Comparison of ENCODE assay signal across 41 cellular contexts in genomic region chr7:123888192-123888591, GRCh38. TPM values are rescaled to one million over a fixed set of nuclear protein-coding genes. Genes with fewer than 3 reads are reported as not detected.
"Had no signal": no experiment of that assay in that cellular context is flagged by ENCODE, and none has a peak within 500 bp of the region (broad histone marks: within the 10 kb centered on the region; RNA-seq: fewer than 3 reads in every experiment).

No MANE protein-coding gene starts in this region.

- H3K4me3 ChIP-seq: ascending aorta, cardiac muscle cell had no signal

- H3K36me3 Mint-ChIP-seq: activated CD8-positive, alpha-beta memory T cell treated with anti-CD3 and anti-CD28 coated beads, Interleukin-2, amount 10 ng/mL, durations not matched to agents 7 days and 5 days; activated naive CD4-positive, alpha-beta T cell treated with anti-CD3 and anti-CD28 coated beads, Interleukin-2, amount 10 ng/mL, durations not matched to agents 7 days and 5 days; activated naive CD4-positive, alpha-beta T cell treated with anti-CD3 and anti-CD28 coated beads, Interleukin-2, amount 50 U/mL, for 24 hours; activated naive CD8-positive, alpha-beta T cell; activated naive CD8-positive, alpha-beta T cell treated with anti-CD3 and anti-CD28 coated beads, Interleukin-2, amount 10 ng/mL, durations not matched to agents 7 days and 5 days; brain had no signal

- H3K27ac Mint-ChIP-seq: activated CD4-positive, alpha-beta memory T cell treated with anti-CD3 and anti-CD28 coated beads, Interleukin-2, amount 10 ng/mL, durations not matched to agents 7 days and 5 days; activated CD4-positive, alpha-beta T cell treated with anti-CD3 and anti-CD28 coated beads for 36 hours; activated CD4-positive, alpha-beta T cell treated with anti-CD3 and anti-CD28 coated beads, Interleukin-2, amount 10 ng/mL, durations not matched to agents 7 days and 5 days; activated CD8-positive, alpha-beta memory T cell treated with anti-CD3 and anti-CD28 coated beads, Interleukin-2, amount 10 ng/mL, durations not matched to agents 7 days and 5 days; activated CD8-positive, alpha-beta T cell treated with anti-CD3 and anti-CD28 coated beads, Interleukin-2, amount 10 ng/mL, durations not matched to agents 7 days and 5 days; activated naive CD4-positive, alpha-beta T cell treated with anti-CD3 and anti-CD28 coated beads, Interleukin-2, amount 10 ng/mL, durations not matched to agents 7 days and 5 days; activated naive CD4-positive, alpha-beta T cell treated with anti-CD3 and anti-CD28 coated beads, Interleukin-2, amount 50 U/mL, for 24 hours; activated naive CD8-positive, alpha-beta T cell; activated naive CD8-positive, alpha-beta T cell treated with anti-CD3 and anti-CD28 coated beads, Interleukin-2, amount 10 ng/mL, durations not matched to agents 7 days and 5 days; activated naive CD8-positive, alpha-beta T cell treated with anti-CD3 and anti-CD28 coated beads, Interleukin-2, amount 50 U/mL, for 24 hours; activated T-cell treated with anti-CD3 and anti-CD28 coated beads, Interleukin-2, amount 50 U/mL, for 24 hours; activated T-helper 2 cell treated with anti-CD3 and anti-CD28 coated beads, Interferon-gamma antibody, Interleukin-2, Interleukin-4, amounts not matched to agents 10 μg/mL and 5 μg/mL and 100 μg/mL, durations not matched to agents 14 hours and 24 hours and 36 hours; brain; T-helper 1 cell treated with Interleukin-12 subunit alpha and Interleukin-12 subunit beta and Interleukin-4 antibody, amounts not matched to agents 30 μg/mL and 1 μg/mL, for 36 hours; T-helper 2 cell treated with Interferon-gamma antibody and Interleukin-4, amounts not matched to agents 5 μg/mL and 100 μg/mL, for 36 hours; WTC11 had no signal

- FAIRE-seq: bronchial epithelial cell had no signal

- ATAC-seq: activated CD4-positive, alpha-beta T cell treated with anti-CD3 and anti-CD28 coated beads for 36 hours; activated CD4-positive, CD25-positive, alpha-beta regulatory T cell treated with anti-CD3 and anti-CD28 coated beads, Interleukin-2, amount 50 U/mL, for 24 hours; activated CD8-positive, alpha-beta memory T cell treated with anti-CD3 and anti-CD28 coated beads, Interleukin-2, amount 10 ng/mL, durations not matched to agents 7 days and 5 days; activated CD8-positive, alpha-beta T cell treated with anti-CD3 and anti-CD28 coated beads, Interleukin-2, amount 10 ng/mL, durations not matched to agents 7 days and 5 days; activated naive CD8-positive, alpha-beta T cell treated with anti-CD3 and anti-CD28 coated beads, Interleukin-2, amount 50 U/mL, for 24 hours; WTC11 had no signal

- H3K27me3 Mint-ChIP-seq: brain had no signal

- H3K4me1 ChIP-seq: ascending aorta had no signal

- H3K4me3 Mint-ChIP-seq: activated CD4-positive, alpha-beta memory T cell treated with anti-CD3 and anti-CD28 coated beads, Interleukin-2, amount 10 ng/mL, durations not matched to agents 7 days and 5 days; activated CD4-positive, alpha-beta T cell treated with anti-CD3 and anti-CD28 coated beads for 36 hours; activated CD4-positive, alpha-beta T cell treated with anti-CD3 and anti-CD28 coated beads, Interleukin-2, amount 10 ng/mL, durations not matched to agents 7 days and 5 days; activated CD8-positive, alpha-beta memory T cell treated with anti-CD3 and anti-CD28 coated beads, Interleukin-2, amount 10 ng/mL, durations not matched to agents 7 days and 5 days; activated CD8-positive, alpha-beta T cell treated with anti-CD3 and anti-CD28 coated beads, Interleukin-2, amount 10 ng/mL, durations not matched to agents 7 days and 5 days; activated naive CD4-positive, alpha-beta T cell treated with anti-CD3 and anti-CD28 coated beads, Interleukin-2, amount 10 ng/mL, durations not matched to agents 7 days and 5 days; activated naive CD4-positive, alpha-beta T cell treated with anti-CD3 and anti-CD28 coated beads, Interleukin-2, amount 50 U/mL, for 24 hours; activated naive CD8-positive, alpha-beta T cell; activated naive CD8-positive, alpha-beta T cell treated with anti-CD3 and anti-CD28 coated beads, Interleukin-2, amount 10 ng/mL, durations not matched to agents 7 days and 5 days; activated naive CD8-positive, alpha-beta T cell treated with anti-CD3 and anti-CD28 coated beads, Interleukin-2, amount 50 U/mL, for 24 hours; activated T-cell treated with anti-CD3 and anti-CD28 coated beads, Interleukin-2, amount 50 U/mL, for 24 hours; brain; central memory CD8-positive, alpha-beta T cell; T-helper 1 cell treated with Interleukin-12 subunit alpha and Interleukin-12 subunit beta and Interleukin-4 antibody, amounts not matched to agents 30 μg/mL and 1 μg/mL, for 36 hours; T-helper 2 cell treated with Interferon-gamma antibody and Interleukin-4, amounts not matched to agents 5 μg/mL and 100 μg/mL, for 36 hours; WTC11 had no signal

- H3K36me3 ChIP-seq: ascending aorta, cardiac muscle cell, WERI-Rb-1 had no signal

- H3K27me3 ChIP-seq: ascending aorta, cardiac muscle cell had no signal

- H3K9me3 Mint-ChIP-seq: activated CD4-positive, alpha-beta memory T cell treated with anti-CD3 and anti-CD28 coated beads, Interleukin-2, amount 10 ng/mL, durations not matched to agents 7 days and 5 days; activated naive CD4-positive, alpha-beta T cell treated with anti-CD3 and anti-CD28 coated beads, Interleukin-2, amount 10 ng/mL, durations not matched to agents 7 days and 5 days; activated naive CD8-positive, alpha-beta T cell treated with anti-CD3 and anti-CD28 coated beads, Interleukin-2, amount 10 ng/mL, durations not matched to agents 7 days and 5 days; activated naive CD8-positive, alpha-beta T cell treated with anti-CD3 and anti-CD28 coated beads, Interleukin-2, amount 50 U/mL, for 24 hours; activated T-helper 2 cell treated with anti-CD3 and anti-CD28 coated beads, Interferon-gamma antibody, Interleukin-2, Interleukin-4, amounts not matched to agents 10 μg/mL and 5 μg/mL and 100 μg/mL, durations not matched to agents 14 hours and 24 hours and 36 hours; central memory CD8-positive, alpha-beta T cell; T-helper 1 cell treated with Interleukin-12 subunit alpha and Interleukin-12 subunit beta and Interleukin-4 antibody, amounts not matched to agents 30 μg/mL and 1 μg/mL, for 36 hours; T-helper 2 cell treated with Interferon-gamma antibody and Interleukin-4, amounts not matched to agents 5 μg/mL and 100 μg/mL, for 36 hours had no signal

- H3K27ac ChIP-seq: ascending aorta, cardiac muscle cell, WERI-Rb-1 had no signal

- H3K4me1 Mint-ChIP-seq: activated CD4-positive, alpha-beta memory T cell treated with anti-CD3 and anti-CD28 coated beads, Interleukin-2, amount 10 ng/mL, durations not matched to agents 7 days and 5 days; activated CD4-positive, alpha-beta T cell treated with anti-CD3 and anti-CD28 coated beads for 36 hours; activated CD4-positive, alpha-beta T cell treated with anti-CD3 and anti-CD28 coated beads, Interleukin-2, amount 10 ng/mL, durations not matched to agents 7 days and 5 days; activated naive CD4-positive, alpha-beta T cell treated with anti-CD3 and anti-CD28 coated beads, Interleukin-2, amount 10 ng/mL, durations not matched to agents 7 days and 5 days; activated naive CD4-positive, alpha-beta T cell treated with anti-CD3 and anti-CD28 coated beads, Interleukin-2, amount 50 U/mL, for 24 hours; activated naive CD8-positive, alpha-beta T cell treated with anti-CD3 and anti-CD28 coated beads, Interleukin-2, amount 10 ng/mL, durations not matched to agents 7 days and 5 days; activated naive CD8-positive, alpha-beta T cell treated with anti-CD3 and anti-CD28 coated beads, Interleukin-2, amount 50 U/mL, for 24 hours; brain; central memory CD8-positive, alpha-beta T cell had no signal

- DNase-seq: activated CD4-positive, alpha-beta memory T cell treated with anti-CD3 and anti-CD28 coated beads, Interleukin-2, amount 10 ng/mL, durations not matched to agents 7 days and 5 days; activated CD4-positive, alpha-beta T cell treated with anti-CD3 and anti-CD28 coated beads for 1 hour; activated CD4-positive, alpha-beta T cell treated with anti-CD3 and anti-CD28 coated beads for 36 hours; activated CD4-positive, alpha-beta T cell treated with anti-CD3 and anti-CD28 coated beads for 48 hours; activated CD4-positive, alpha-beta T cell treated with anti-CD3 and anti-CD28 coated beads, Interleukin-2, amount 10 ng/mL, durations not matched to agents 7 days and 5 days; activated CD4-positive, alpha-beta T cell treated with anti-CD3 and anti-CD28 coated beads, Interleukin-2, amount 50 U/mL, for 48 hours; activated CD4-positive, CD25-positive, alpha-beta regulatory T cell; activated CD8-positive, alpha-beta memory T cell treated with anti-CD3 and anti-CD28 coated beads for 24 hours; activated CD8-positive, alpha-beta memory T cell treated with anti-CD3 and anti-CD28 coated beads, Interleukin-2, amount 10 ng/mL, durations not matched to agents 7 days and 5 days; activated CD8-positive, alpha-beta memory T cell treated with anti-CD3 and anti-CD28 coated beads, Interleukin-2, amount 50 U/mL, for 48 hours; activated CD8-positive, alpha-beta T cell treated with anti-CD3 and anti-CD28 coated beads, Interleukin-2, amount 10 ng/mL, durations not matched to agents 7 days and 5 days; activated effector memory CD4-positive, alpha-beta T cell treated with Interleukin-2 at 50 U/mL for 16 hours; activated gamma-delta T cell; activated naive CD4-positive, alpha-beta T cell treated with anti-CD3 and anti-CD28 coated beads, Interleukin-2, amount 10 ng/mL, durations not matched to agents 7 days and 5 days; activated naive CD4-positive, alpha-beta T cell treated with Interleukin-2 at 50 U/mL for 16 hours; activated naive CD8-positive, alpha-beta T cell treated with anti-CD3 and anti-CD28 coated beads, Interleukin-2, amount 10 ng/mL, durations not matched to agents 7 days and 5 days; activated naive CD8-positive, alpha-beta T cell treated with anti-CD3 and anti-CD28 coated beads, Interleukin-2, amount 50 U/mL, for 24 hours; activated T-cell treated with anti-CD3 and anti-CD28 coated beads, Interleukin-2, amount 50 U/mL, for 24 hours; activated T-cell treated with anti-CD3 and anti-CD28 coated beads, Interleukin-2, amount 50 U/mL, for 48 hours; amygdala; anterior cingulate cortex; caudate nucleus; cerebellar nuclear complex; T-helper 1 cell; T-helper 2 cell; T-helper 9 cell; WERI-Rb-1 had no signal

RNA-seq across cellular contexts. Expression of gene SPAM1, which starts 36.8 kb away (rescaled TPM):
- total RNA-seq: activated CD4-positive, alpha-beta memory T cell treated with anti-CD3 and anti-CD28 coated beads, Interleukin-2, amount 10 ng/mL, durations not matched to agents 7 days and 5 days; activated CD4-positive, alpha-beta T cell treated with anti-CD3 and anti-CD28 coated beads for 36 hours; activated CD4-positive, alpha-beta T cell treated with anti-CD3 and anti-CD28 coated beads, Interleukin-2, amount 10 ng/mL, durations not matched to agents 7 days and 5 days; activated CD8-positive, alpha-beta memory T cell treated with anti-CD3 and anti-CD28 coated beads, Interleukin-2, amount 10 ng/mL, durations not matched to agents 7 days and 5 days; activated CD8-positive, alpha-beta T cell treated with anti-CD3 and anti-CD28 coated beads, Interleukin-2, amount 10 ng/mL, durations not matched to agents 7 days and 5 days; activated naive CD8-positive, alpha-beta T cell treated with anti-CD3 and anti-CD28 coated beads, Interleukin-2, amount 10 ng/mL, durations not matched to agents 7 days and 5 days; activated T-helper 2 cell treated with anti-CD3 and anti-CD28 coated beads, Interferon-gamma antibody, Interleukin-2, Interleukin-4, amounts not matched to agents 10 μg/mL and 5 μg/mL and 100 μg/mL, durations not matched to agents 14 hours and 24 hours and 36 hours; ascending aorta; bronchial epithelial cell; cardiac muscle cell; chondrocyte; WTC11 had no signal
- polyA plus RNA-seq: adipose tissue, cardiac muscle cell had no signal

RNA-seq across cellular contexts. Expression of gene HYAL4, which starts 43.2 kb away (rescaled TPM):
- total RNA-seq: activated CD4-positive, alpha-beta memory T cell treated with anti-CD3 and anti-CD28 coated beads, Interleukin-2, amount 10 ng/mL, durations not matched to agents 7 days and 5 days; activated CD8-positive, alpha-beta memory T cell treated with anti-CD3 and anti-CD28 coated beads, Interleukin-2, amount 10 ng/mL, durations not matched to agents 7 days and 5 days; activated CD8-positive, alpha-beta T cell treated with anti-CD3 and anti-CD28 coated beads, Interleukin-2, amount 10 ng/mL, durations not matched to agents 7 days and 5 days; activated naive CD8-positive, alpha-beta T cell treated with anti-CD3 and anti-CD28 coated beads, Interleukin-2, amount 10 ng/mL, durations not matched to agents 7 days and 5 days; activated T-helper 2 cell treated with anti-CD3 and anti-CD28 coated beads, Interferon-gamma antibody, Interleukin-2, Interleukin-4, amounts not matched to agents 10 μg/mL and 5 μg/mL and 100 μg/mL, durations not matched to agents 14 hours and 24 hours and 36 hours; ascending aorta; cardiac muscle cell; chondrocyte; WTC11 had no signal
- polyA plus RNA-seq: adipose tissue, cardiac muscle cell had no signal
